Comparison of ENCODE assay signal across 19 cellular contexts in the genomic region with DNA sequence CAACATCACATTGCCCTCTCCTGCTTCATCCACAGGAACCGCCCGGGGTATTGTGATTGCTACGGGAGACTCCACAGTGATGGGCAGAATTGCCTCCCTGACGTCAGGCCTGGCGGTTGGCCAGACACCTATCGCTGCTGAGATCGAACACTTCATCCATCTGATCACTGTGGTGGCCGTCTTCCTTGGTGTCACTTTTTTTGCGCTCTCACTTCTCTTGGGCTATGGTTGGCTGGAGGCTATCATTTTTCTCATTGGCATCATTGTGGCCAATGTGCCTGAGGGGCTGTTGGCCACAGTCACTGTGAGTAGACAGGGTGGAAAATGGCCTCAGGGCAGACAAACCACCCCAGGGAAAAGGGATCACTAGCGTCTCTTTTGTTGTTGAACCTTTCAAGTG. TPM values are rescaled to one million over a fixed set of nuclear protein-coding genes. Genes with fewer than 3 reads are reported as not detected.
"Had no signal": no experiment of that assay in that cellular context is flagged by ENCODE, and none has a peak within 500 bp of the region (broad histone marks: within the 10 kb centered on the region; RNA-seq: fewer than 3 reads in every experiment).

No MANE protein-coding gene starts in this region.

- H3K4me2 ChIP-seq: SK-N-SH had no signal

- H3K27ac ChIP-seq: RWPE1 had no signal

- H3K9ac ChIP-seq: SK-N-SH had no signal

- DNase-seq: Karpas-422; KG1; MM.1S; NCI-H1092 treated with DMSO at 0.1 percent for 48 hours; NCI-H1436 treated with DMSO at 0.1 percent for 48 hours; NCI-H187; NCI-H2029; NCI-H2081 treated with DMSO at 0.1 percent for 48 hours; NCI-H2171 treated with DMSO at 0.1 percent for 48 hours; NCI-H446; NCI-H510A; NCI-H524 treated with DMSO at 0.1 percent for 48 hours; NCI-H82; NK-92 treated with Interleukin-12 subunit alpha and Interleukin-12 subunit beta, amount 100 ng/mL, for 24 hours; SHP77; SK-N-SH; SW 1271; T-cell had no signal

RNA-seq across cellular contexts. Expression of gene ATP1A4, which starts 12.7 kb away (rescaled TPM):
- polyA plus RNA-seq: SK-N-SH had no signal
